8 cellular contexts compared by ENCODE assay signal in genomic region chr19:41895745-41896580, GRCh38. TPM values are rescaled to one million over a fixed set of nuclear protein-coding genes. Genes with fewer than 3 reads are reported as not detected.
DNase-seq lines count a peak whose midpoint lies in the region; ATAC-seq and TF ChIP-seq lines count a peak whose summit lies in the region.
"Had no signal": no experiment of that assay in that cellular context is flagged by ENCODE, and none has a peak within 500 bp of the region (broad histone marks: within the 10 kb centered on the region; RNA-seq: fewer than 3 reads in every experiment).

No MANE protein-coding gene starts in this region.

- H3K4me3 ChIP-seq in osteoblast (ENCODE audit: insufficient read depth, low read length) = no peak overlapping the region
- H3K4me3 ChIP-seq: upper lobe of left lung had no signal

- H3K27ac Mint-ChIP-seq in activated CD4-positive, alpha-beta T cell treated with anti-CD3 and anti-CD28 coated beads for 36 hours = peak overlapping the region; percentile 81
- peak overlapping the region; percentile 90 for H3K27ac Mint-ChIP-seq in activated T-cell treated with anti-CD3 and anti-CD28 coated beads, Interleukin-2, amount 50 U/mL, for 72 hours

- no peaks in the 10 kb centered on the region for H3K27me3 Mint-ChIP-seq in activated CD4-positive, alpha-beta T cell treated with anti-CD3 and anti-CD28 coated beads for 36 hours
- H3K27me3 Mint-ChIP-seq in activated T-cell treated with anti-CD3 and anti-CD28 coated beads, Interleukin-2, amount 50 U/mL, for 72 hours (ENCODE audit: low read depth) = no peaks in the 10 kb centered on the region

- peak; percentile 38 for TF ChIP-seq CTCF in osteoblast (IDR thresholded peaks at IDR 0.05; ENCODE audit: extremely low read depth, low read depth, low read length)

- peaks cover 5% of the 10 kb centered on the region for H3K79me2 ChIP-seq in osteoblast (ENCODE audit: insufficient read depth, low read length)

- ATAC-seq in activated CD4-positive, alpha-beta T cell treated with anti-CD3 and anti-CD28 coated beads for 36 hours = peak; percentile 57
- ATAC-seq in activated T-cell treated with anti-CD3 and anti-CD28 coated beads, Interleukin-2, amount 50 U/mL, for 72 hours (replicated peaks in 1 of 2) = peak; percentile 61 to 67

- peak; percentile 42 for DNase-seq in activated CD4-positive, alpha-beta T cell treated with anti-CD3 and anti-CD28 coated beads for 36 hours
- no peak for DNase-seq in activated CD4-positive, alpha-beta T cell treated with anti-CD3 and anti-CD28 coated beads for 1 hour
- no peak for DNase-seq in activated T-cell treated with anti-CD3 and anti-CD28 coated beads, Interleukin-2, amount 50 U/mL, for 72 hours
- DNase-seq in osteoblast (ENCODE audit: insufficient read length, low spot score, missing footprints) (peak; percentile 88), T-helper 9 cell (no peak), GM19240 (ENCODE audit: insufficient read length, low spot score) (no peak)
- DNase-seq: retina had no signal

- H2AFZ ChIP-seq in osteoblast (ENCODE audit: low read length) = no peak overlapping the region

- no peaks in the 10 kb centered on the region for H3K27me3 ChIP-seq in osteoblast (ENCODE audit: insufficient read depth, low read length)
- H3K27me3 ChIP-seq: upper lobe of left lung had no signal

- intact Hi-C loops in activated CD4-positive, alpha-beta T cell treated with anti-CD3 and anti-CD28 coated beads for 36 hours (cut with DNase I, micrococcal nuclease) = no loop called here

- POLR2A ChIA-PET in activated CD4-positive, alpha-beta T cell treated with anti-CD3 and anti-CD28 coated beads for 36 hours (lab: Charles Lee) = no interaction called here

- H3K27ac ChIP-seq in osteoblast (ENCODE audit: low read depth, low read length) = no peak overlapping the region
- H3K27ac ChIP-seq: upper lobe of left lung had no signal

- H4K20me1 ChIP-seq in osteoblast (ENCODE audit: insufficient read depth, low read length) = peaks cover 12% of the 10 kb centered on the region

- H3K36me3 ChIP-seq in osteoblast (ENCODE audit: insufficient read depth, low read length) = peaks cover 54% of the 10 kb centered on the region

- no peak overlapping the region for H3K4me2 ChIP-seq in osteoblast (ENCODE audit: insufficient read depth, low read length)

- no peaks in the 10 kb centered on the region for H3K9me3 Mint-ChIP-seq in activated CD4-positive, alpha-beta T cell treated with anti-CD3 and anti-CD28 coated beads for 36 hours (ENCODE audit: low read depth)
- no peaks in the 10 kb centered on the region for H3K9me3 Mint-ChIP-seq in activated T-cell treated with anti-CD3 and anti-CD28 coated beads, Interleukin-2, amount 50 U/mL, for 72 hours

- no peaks in the 10 kb centered on the region for H3K4me1 ChIP-seq in osteoblast (ENCODE audit: insufficient read depth, low read length)

- peaks cover 43% of the 10 kb centered on the region for H3K4me1 Mint-ChIP-seq in activated CD4-positive, alpha-beta T cell treated with anti-CD3 and anti-CD28 coated beads for 36 hours
- H3K4me1 Mint-ChIP-seq in activated T-cell treated with anti-CD3 and anti-CD28 coated beads, Interleukin-2, amount 50 U/mL, for 72 hours (ENCODE audit: low read depth) = peaks cover 26% of the 10 kb centered on the region

- CTCF ChIA-PET in activated CD4-positive, alpha-beta T cell treated with anti-CD3 and anti-CD28 coated beads for 36 hours (lab: Charles Lee) = interaction anchor here (0.6 to 1.7 kb wide), 4 partner anchors 20 to 1581 kb away, joined by 3 to 5 read pairs (median 3); no protein-coding TSS in a partner anchor

- H3K36me3 Mint-ChIP-seq in activated CD4-positive, alpha-beta T cell treated with anti-CD3 and anti-CD28 coated beads for 36 hours (ENCODE audit: low read depth) = peaks cover 53% of the 10 kb centered on the region
- peaks cover 13 to 30% of the 10 kb centered on the region in 2 donors for H3K36me3 Mint-ChIP-seq in activated T-cell treated with anti-CD3 and anti-CD28 coated beads, Interleukin-2, amount 50 U/mL, for 72 hours (ENCODE audit: insufficient read depth in 2 of 2)

- H3K4me3 Mint-ChIP-seq in activated CD4-positive, alpha-beta T cell treated with anti-CD3 and anti-CD28 coated beads for 36 hours = no peak overlapping the region
- H3K4me3 Mint-ChIP-seq in activated T-cell treated with anti-CD3 and anti-CD28 coated beads, Interleukin-2, amount 50 U/mL, for 72 hours = peak overlapping the region; percentile 11 to 24

- H3K9me3 ChIP-seq in osteoblast (ENCODE audit: low read depth, low read length) = no peaks in the 10 kb centered on the region
- H3K9me3 ChIP-seq: upper lobe of left lung had no signal

RNA-seq across cellular contexts. Expression of gene ARHGEF1, which starts 13.0 kb away (rescaled TPM):
- total RNA-seq in activated CD4-positive, alpha-beta T cell treated with anti-CD3 and anti-CD28 coated beads for 36 hours = 100 to 1,000 TPM; 231 to 276 TPM
- 100 to 1,000 TPM; 371 to 446 TPM for total RNA-seq in activated T-cell treated with anti-CD3 and anti-CD28 coated beads, Interleukin-2, amount 50 U/mL, for 72 hours
- total RNA-seq in osteoblast = 30.6 and 31.8 TPM in 2 replicates

RNA-seq across cellular contexts. Expression of gene CD79A, which starts 18.9 kb away (rescaled TPM):
- total RNA-seq in activated CD4-positive, alpha-beta T cell treated with anti-CD3 and anti-CD28 coated beads for 36 hours = 1 to 10 TPM; 4.0 to 4.1 TPM
- total RNA-seq in activated T-cell treated with anti-CD3 and anti-CD28 coated beads, Interleukin-2, amount 50 U/mL, for 72 hours = 10 to 100 TPM; 12.3 to 27.5 TPM
- 0.36 TPM in 1 of 2 replicates, not detected in the other for total RNA-seq in osteoblast

RNA-seq across cellular contexts. Expression of gene ERFL, which starts 32.3 kb away (rescaled TPM):
- total RNA-seq in activated CD4-positive, alpha-beta T cell treated with anti-CD3 and anti-CD28 coated beads for 36 hours = 1 to 10 TPM; 1.7 to 1.9 TPM
- 1 to 10 TPM; 3.3 to 4.1 TPM for total RNA-seq in activated T-cell treated with anti-CD3 and anti-CD28 coated beads, Interleukin-2, amount 50 U/mL, for 72 hours
- total RNA-seq in osteoblast = under 0.01 TPM in 2 replicates

RNA-seq across cellular contexts. Expression of gene RPS19, which starts 35.9 kb away (rescaled TPM):
- total RNA-seq in activated CD4-positive, alpha-beta T cell treated with anti-CD3 and anti-CD28 coated beads for 36 hours = 1,000 to 10,000 TPM; 2,342 to 3,204 TPM
- total RNA-seq in activated T-cell treated with anti-CD3 and anti-CD28 coated beads, Interleukin-2, amount 50 U/mL, for 72 hours = 1,000 to 10,000 TPM; 4,101 to 4,133 TPM
- 486 and 791 TPM in 2 replicates for total RNA-seq in osteoblast

RNA-seq across cellular contexts. Expression of gene DMRTC2, which starts 51.1 kb away (rescaled TPM):
- total RNA-seq in activated CD4-positive, alpha-beta T cell treated with anti-CD3 and anti-CD28 coated beads for 36 hours = not detected
- total RNA-seq in activated T-cell treated with anti-CD3 and anti-CD28 coated beads, Interleukin-2, amount 50 U/mL, for 72 hours = not detected
- not detected in 2 replicates for total RNA-seq in osteoblast
- total RNA-seq: upper lobe of left lung had no signal

Comparison
In these comparisons a context has a peak if more than half of its experiments do, and no peak if none do; other contexts are left out.
1. DNase-seq: peak in activated CD4-positive, alpha-beta T cell treated with anti-CD3 and anti-CD28 coated beads for 36 hours (single experiment) and osteoblast (single experiment); none in activated CD4-positive, alpha-beta T cell treated with anti-CD3 and anti-CD28 coated beads for 1 hour (single experiment), activated T-cell treated with anti-CD3 and anti-CD28 coated beads, Interleukin-2, amount 50 U/mL, for 72 hours (0 of 2), T-helper 9 cell (single experiment) and GM19240 (single experiment).